In the genomic region with DNA sequence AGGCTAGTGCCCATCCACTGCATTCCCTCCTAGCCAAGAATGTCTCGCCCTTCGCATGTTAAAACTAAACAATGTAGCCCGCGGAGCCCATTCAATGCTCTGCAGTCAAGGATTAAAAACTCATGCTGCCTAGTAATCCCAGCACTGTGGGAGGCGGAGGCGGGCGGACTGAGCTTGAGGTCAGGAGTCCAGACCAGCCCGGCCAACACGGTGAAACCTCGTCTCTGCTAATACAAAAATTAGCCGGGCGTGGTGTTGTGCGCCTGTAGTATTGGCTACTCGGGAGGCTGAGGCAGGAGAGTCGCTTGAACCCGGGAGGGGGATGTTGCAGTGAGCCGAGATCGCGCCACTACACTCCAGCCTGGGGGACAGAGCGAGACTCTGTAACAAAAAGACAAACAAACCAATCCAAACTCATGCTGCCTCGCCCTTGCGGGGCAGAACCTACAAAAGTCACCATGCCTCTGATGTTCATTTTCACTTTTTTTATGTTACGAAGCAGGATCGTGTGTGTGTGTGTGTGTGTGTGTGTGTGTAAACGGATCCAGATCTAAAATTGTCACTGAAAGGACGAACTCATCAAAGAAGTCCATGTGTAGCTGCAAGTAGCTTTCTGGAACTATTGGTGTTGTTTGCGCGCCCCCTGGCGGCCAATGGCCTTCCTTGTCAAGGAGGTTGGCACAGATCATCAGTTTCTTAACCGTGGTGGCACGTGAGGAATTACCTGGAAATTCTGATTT, we compare ENCODE assay signal across 8 cellular contexts. TPM values are rescaled to one million over a fixed set of nuclear protein-coding genes. Genes with fewer than 3 reads are reported as not detected.
DNase-seq lines count a peak whose midpoint lies in the region; ATAC-seq and TF ChIP-seq lines count a peak whose summit lies in the region.

No MANE protein-coding gene starts in this region.

- ATAC-seq in HG03175 (IDR thresholded peaks at IDR 0.05; ENCODE audit: unreplicated experiment) (peak; percentile 49), right lobe of liver (peak; percentile 93 to 97 (median 97)), HG03135 (IDR thresholded peaks at IDR 0.05; ENCODE audit: unreplicated experiment) (no peak)

- DNase-seq in NCI-H748 (lab: John Stamatoyannopoulos, UW; ENCODE audit: unreplicated experiment): peak; percentile 85
- peak; percentile 94 to 95 for DNase-seq in activated CD4-positive, alpha-beta T cell treated with anti-CD3 and anti-CD28 coated beads, Interleukin-2, amount 50 U/mL, for 48 hours
- DNase-seq in right lobe of liver: peak; percentile 90 to 93 (median 93)
- DNase-seq in stimulated activated CD4-positive, alpha-beta T cell treated with anti-CD3 and anti-CD28 coated beads, Interleukin-2, amount 100 ng/mL, for 48 hours: peak; percentile 90 to 92

- no peaks in the 10 kb centered on the region for H3K27me3 ChIP-seq in BLaER1 treated with 17β-estradiol and CSF1 and Interleukin-3, amounts not matched to agents 10 nM and 100 nM
- peaks cover 5% of the 10 kb centered on the region in 2 donors for H3K27me3 ChIP-seq in duodenal mucosa (ENCODE audit: control insufficient read depth in 1 of 2, insufficient read depth in 2 of 2, low read length in 2 of 2)
- H3K27me3 ChIP-seq in right lobe of liver: no peaks in the 10 kb centered on the region

- H3K36me3 ChIP-seq in BLaER1 treated with 17β-estradiol and CSF1 and Interleukin-3, amounts not matched to agents 10 nM and 100 nM: no peaks in the 10 kb centered on the region
- no peaks in the 10 kb centered on the region for H3K36me3 ChIP-seq in duodenal mucosa (ENCODE audit: control insufficient read depth in 1 of 2, insufficient read depth in 2 of 2, low read length in 2 of 2)
- no peaks in the 10 kb centered on the region for H3K36me3 ChIP-seq in right lobe of liver

- H3K27ac ChIP-seq in BLaER1 treated with 17β-estradiol and CSF1 and Interleukin-3, amounts not matched to agents 10 nM and 100 nM: no peak overlapping the region
- H3K27ac ChIP-seq in duodenal mucosa (ENCODE audit: low read depth, low read length) (no peak overlapping the region), right lobe of liver (no peak overlapping the region)

- 10% methylated on average over 25 of the region's 31 CpGs for WGBS in right lobe of liver (ENCODE audit: insufficient coverage, low coverage, low lambda C conversion rate, missing lambda C conversion rate)

- peak overlapping the region; percentile 40 to 83 (median 61) for H3K4me2 ChIP-seq in BLaER1 treated with 17β-estradiol and CSF1 and Interleukin-3, amounts not matched to agents 10 nM and 100 nM

- peak; percentile 75 to 92 (median 88) for TF ChIP-seq CTCF in right lobe of liver (IDR thresholded peaks at IDR 0.05)

- no peak for TF ChIP-seq POLR2A in right lobe of liver (IDR thresholded peaks at IDR 0.05)

- peaks cover 0 to 6% (median 0%) of the 10 kb centered on the region in 10 experiments; a peak in 4 of 20 replicates for H3K4me1 ChIP-seq in BLaER1 treated with 17β-estradiol and CSF1 and Interleukin-3, amounts not matched to agents 10 nM and 100 nM
- H3K4me1 ChIP-seq in duodenal mucosa (ENCODE audit: control insufficient read depth in 1 of 2, insufficient read depth in 2 of 2, low read length in 2 of 2): peaks cover 0 to 3% of the 10 kb centered on the region in 2 donors
- peaks cover 0 to 5% (median 0%) of the 10 kb centered on the region in 4 donors for H3K4me1 ChIP-seq in right lobe of liver

- H3K4me3 ChIP-seq in BLaER1 treated with 17β-estradiol and CSF1 and Interleukin-3, amounts not matched to agents 10 nM and 100 nM: peak overlapping the region in 2 of 10 experiments; percentile 10 to 37; a peak in 3 of 20 replicates
- H3K4me3 ChIP-seq in duodenal mucosa (ENCODE audit: low read depth in 1 of 2, low read length in 2 of 2) (peak overlapping the region; percentile 37 to 55), right lobe of liver (peak overlapping the region; percentile 35 to 51 (median 39))

- no peaks in the 10 kb centered on the region for H3K9me3 ChIP-seq in BLaER1 treated with 17β-estradiol and CSF1 and Interleukin-3, amounts not matched to agents 10 nM and 100 nM (replicated peaks in 1 of 11)
- H3K9me3 ChIP-seq in duodenal mucosa (ENCODE audit: control insufficient read depth in 1 of 2, low read length in 2 of 2) (no peaks in the 10 kb centered on the region), right lobe of liver (no peaks in the 10 kb centered on the region)

- peak overlapping the region in 2 of 11 experiments; percentile 6 to 29; a peak in 1 of 22 replicates for H3K9ac ChIP-seq in BLaER1 treated with 17β-estradiol and CSF1 and Interleukin-3, amounts not matched to agents 10 nM and 100 nM
- peak overlapping the region in 1 of 2 donors; percentile 26 for H3K9ac ChIP-seq in duodenal mucosa (ENCODE audit: low read depth in 1 of 2, low read length in 2 of 2)

- H4K20me1 ChIP-seq in BLaER1 treated with 17β-estradiol and CSF1 and Interleukin-3, amounts not matched to agents 10 nM and 100 nM: no peaks in the 10 kb centered on the region

- intact Hi-C loops in right lobe of liver (cut with DNase I): loop anchor here (5.0 to 10.0 kb wide), 3 partner anchors 88 to 318 kb away; no protein-coding TSS in a partner anchor

RNA-seq across cellular contexts. Expression of a gene that starts 54.8 kb away (rescaled TPM):
- total RNA-seq in right lobe of liver: 1 to 10 TPM in 4 of 6 experiments, under 1 TPM in 2; 0.26 to 2.8 (median 1.4) TPM

RNA-seq across cellular contexts. Expression of a gene that starts 54.9 kb away (rescaled TPM):
- total RNA-seq in right lobe of liver: 10 to 100 TPM; 39.9 to 66.6 (median 49.0) TPM
